Comparison of ENCODE assay signal across 9 cellular contexts in the genomic region with DNA sequence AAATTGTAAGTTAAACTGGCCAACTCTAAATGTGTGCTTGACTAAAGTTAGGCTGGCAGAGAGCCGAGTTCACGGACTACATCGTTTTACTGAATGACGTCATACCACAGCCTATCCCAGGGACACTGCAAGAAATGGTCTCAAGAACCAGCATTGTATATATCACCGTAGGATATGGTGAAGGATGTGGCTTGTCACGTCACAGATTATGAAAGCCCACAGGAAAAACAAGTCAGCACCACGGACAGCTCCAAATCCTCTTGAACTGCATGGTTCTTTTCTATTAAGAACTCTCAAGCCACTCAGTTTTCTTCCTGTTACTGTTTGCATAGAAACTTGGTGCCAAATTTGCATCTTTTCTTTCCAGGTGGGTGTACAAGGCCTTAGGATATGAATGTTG.
A peak's percentile ranks its signal among the peaks of the same experiment; 100 is the strongest.
DNase-seq lines count a peak whose midpoint lies in the region; ATAC-seq and TF ChIP-seq lines count a peak whose summit lies in the region.
"Had no signal": no experiment of that assay in that cellular context is flagged by ENCODE, and none has a peak within 500 bp of the region (broad histone marks: within the 10 kb centered on the region; RNA-seq: fewer than 3 reads in every experiment).

No MANE protein-coding gene starts in this region.

- H3K9ac ChIP-seq in endodermal cell (ENCODE audit: extremely low read depth, low read length, poor library complexity, severe bottlenecking): no peak overlapping the region

- POLR2A ChIA-PET in CD4-positive, alpha-beta memory T cell (lab: Charles Lee; ENCODE audit: partially characterized antibody): no interaction called here

- no peak for TF ChIP-seq POLR2A in suprapubic skin (IDR thresholded peaks at IDR 0.05)

- no peaks in the 10 kb centered on the region for H3K36me3 Mint-ChIP-seq in CD4-positive, alpha-beta memory T cell
- H3K36me3 Mint-ChIP-seq in endodermal cell (ENCODE audit: low read depth): peaks cover 2% of the 10 kb centered on the region

- H4K20me1 ChIP-seq in osteoblast (ENCODE audit: insufficient read depth, low read length): no peaks in the 10 kb centered on the region

- no peak overlapping the region for H3K27ac Mint-ChIP-seq in CD4-positive, alpha-beta memory T cell
- H3K27ac Mint-ChIP-seq in endodermal cell: no peak overlapping the region

- no peaks in the 10 kb centered on the region for H3K27me3 ChIP-seq in CD4-positive, alpha-beta memory T cell (ENCODE audit: insufficient read depth, low read length)
- H3K27me3 ChIP-seq in endodermal cell (ENCODE audit: control insufficient read depth, insufficient read depth, low read length, poor library complexity, severe bottlenecking) (peaks cover 20% of the 10 kb centered on the region), osteoblast (ENCODE audit: insufficient read depth, low read length) (no peaks in the 10 kb centered on the region), suprapubic skin (no peaks in the 10 kb centered on the region)
- H3K27me3 ChIP-seq: gastrocnemius medialis had no signal

- TF ChIP-seq EP300 in suprapubic skin (IDR thresholded peaks at IDR 0.05): no peak

- WGBS in endodermal cell (ENCODE audit: insufficient coverage in 1 of 2, insufficient read length in 1 of 2), 2 experiments: 54 to 62% methylated on average over 7 of the region's 7 CpGs
- WGBS in suprapubic skin: 52% methylated on average over 7 of the region's 7 CpGs

- no peaks in the 10 kb centered on the region for H3K9me3 ChIP-seq in CD4-positive, alpha-beta memory T cell (ENCODE audit: control insufficient read depth in 1 of 2, low read length in 2 of 2)
- no peaks in the 10 kb centered on the region for H3K9me3 ChIP-seq in endodermal cell (ENCODE audit: control insufficient read depth, low read length)
- no peaks in the 10 kb centered on the region for H3K9me3 ChIP-seq in osteoblast (ENCODE audit: low read depth, low read length)
- no peaks in the 10 kb centered on the region for H3K9me3 ChIP-seq in suprapubic skin
- H3K9me3 ChIP-seq: gastrocnemius medialis had no signal

- no peak overlapping the region for H3K4me3 ChIP-seq in CD4-positive, alpha-beta memory T cell (ENCODE audit: low read length in 2 of 2)
- no peak overlapping the region for H3K4me3 ChIP-seq in Jurkat, Clone E6-1 (ENCODE audit: low read length)
- H3K4me3 ChIP-seq in endodermal cell (ENCODE audit: low read length): no peak overlapping the region
- no peak overlapping the region for H3K4me3 ChIP-seq in osteoblast (ENCODE audit: insufficient read depth, low read length)
- no peak overlapping the region for H3K4me3 ChIP-seq in suprapubic skin
- H3K4me3 ChIP-seq: gastrocnemius medialis had no signal

- no peaks in the 10 kb centered on the region for H3K36me3 ChIP-seq in CD4-positive, alpha-beta memory T cell (ENCODE audit: insufficient read depth, low read length)
- H3K36me3 ChIP-seq in endodermal cell (ENCODE audit: control insufficient read depth, insufficient read depth, low read length) (no peaks in the 10 kb centered on the region), osteoblast (ENCODE audit: insufficient read depth, low read length) (no peaks in the 10 kb centered on the region), suprapubic skin (no peaks in the 10 kb centered on the region)
- H3K36me3 ChIP-seq: gastrocnemius medialis had no signal

- H3K4me2 ChIP-seq in osteoblast (ENCODE audit: insufficient read depth, low read length): no peak overlapping the region

- H2AFZ ChIP-seq in osteoblast (ENCODE audit: low read length): no peak overlapping the region

- H3K4me1 ChIP-seq in CD4-positive, alpha-beta memory T cell (ENCODE audit: insufficient read depth, low read length): no peaks in the 10 kb centered on the region
- peaks cover 15% of the 10 kb centered on the region for H3K4me1 ChIP-seq in endodermal cell (ENCODE audit: control insufficient read depth, insufficient read depth, low read length)
- H3K4me1 ChIP-seq in osteoblast (ENCODE audit: insufficient read depth, low read length): no peaks in the 10 kb centered on the region
- H3K4me1 ChIP-seq in suprapubic skin: no peaks in the 10 kb centered on the region
- H3K4me1 ChIP-seq: gastrocnemius medialis had no signal

- no peaks in the 10 kb centered on the region for H3K4me1 Mint-ChIP-seq in CD4-positive, alpha-beta memory T cell
- peaks cover 34% of the 10 kb centered on the region for H3K4me1 Mint-ChIP-seq in endodermal cell

- H3K27ac ChIP-seq in CD4-positive, alpha-beta memory T cell (ENCODE audit: low read depth, low read length): no peak overlapping the region
- no peak overlapping the region for H3K27ac ChIP-seq in endodermal cell (ENCODE audit: low read depth, low read length)
- H3K27ac ChIP-seq in osteoblast (ENCODE audit: low read depth, low read length): no peak overlapping the region
- no peak overlapping the region for H3K27ac ChIP-seq in suprapubic skin
- H3K27ac ChIP-seq: gastrocnemius medialis had no signal

- H3K9me3 Mint-ChIP-seq in CD4-positive, alpha-beta memory T cell: peaks cover 0 to 2% (median 0%) of the 10 kb centered on the region in 8 donors
- no peaks in the 10 kb centered on the region for H3K9me3 Mint-ChIP-seq in endodermal cell

- intact Hi-C loops in CD4-positive, alpha-beta memory T cell (cut with micrococcal nuclease): no loop called here

- TF ChIP-seq CTCF in endodermal cell (conservative IDR thresholded peaks at IDR 0.05): no peak
- TF ChIP-seq CTCF in osteoblast (IDR thresholded peaks at IDR 0.05; ENCODE audit: extremely low read depth, low read depth, low read length): no peak
- no peak for TF ChIP-seq CTCF in suprapubic skin (IDR thresholded peaks at IDR 0.05)

- no peaks in the 10 kb centered on the region for H3K79me2 ChIP-seq in osteoblast (ENCODE audit: insufficient read depth, low read length)

- peaks cover 0 to 15% of the 10 kb centered on the region in 2 donors for H3K27me3 Mint-ChIP-seq in CD4-positive, alpha-beta memory T cell
- peaks cover 62% of the 10 kb centered on the region for H3K27me3 Mint-ChIP-seq in endodermal cell (ENCODE audit: insufficient read depth)

- peak; percentile 48 to 63 (median 58) for DNase-seq in CD4-positive, alpha-beta memory T cell
- peak; percentile 95 for DNase-seq in Jurkat, Clone E6-1 (ENCODE audit: low read depth, low spot score)
- DNase-seq in activated CD4-positive, alpha-beta T cell treated with anti-CD3 and anti-CD28 coated beads, Interleukin-2, amount 50 U/mL, for 48 hours: peak; percentile 67 to 73
- DNase-seq in endodermal cell: peak; percentile 90
- peak; percentile 82 for DNase-seq in osteoblast (ENCODE audit: insufficient read length, low spot score, missing footprints)
- DNase-seq in suprapubic skin (ENCODE audit: low spot score in 2 of 2): no peak
- DNase-seq: gastrocnemius medialis had no signal

- ATAC-seq in HG03342 (IDR thresholded peaks at IDR 0.05; ENCODE audit: unreplicated experiment) (no peak), GM21825 (IDR thresholded peaks at IDR 0.05; ENCODE audit: unreplicated experiment) (no peak)

- H3K4me3 Mint-ChIP-seq in CD4-positive, alpha-beta memory T cell: no peak overlapping the region
- no peak overlapping the region for H3K4me3 Mint-ChIP-seq in endodermal cell

- CTCF ChIA-PET in CD4-positive, alpha-beta memory T cell (lab: Charles Lee; ENCODE audit: partially characterized antibody): no interaction called here

Comparison
In these comparisons a context has a peak if more than half of its experiments do, and no peak if none do; other contexts are left out.
1. DNase-seq: peak in CD4-positive, alpha-beta memory T cell (5 of 5), Jurkat, Clone E6-1 (single experiment), activated CD4-positive, alpha-beta T cell treated with anti-CD3 and anti-CD28 coated beads, Interleukin-2, amount 50 U/mL, for 48 hours (2 of 2), endodermal cell (single experiment) and osteoblast (single experiment); none in suprapubic skin (0 of 2).